In the genomic region with DNA sequence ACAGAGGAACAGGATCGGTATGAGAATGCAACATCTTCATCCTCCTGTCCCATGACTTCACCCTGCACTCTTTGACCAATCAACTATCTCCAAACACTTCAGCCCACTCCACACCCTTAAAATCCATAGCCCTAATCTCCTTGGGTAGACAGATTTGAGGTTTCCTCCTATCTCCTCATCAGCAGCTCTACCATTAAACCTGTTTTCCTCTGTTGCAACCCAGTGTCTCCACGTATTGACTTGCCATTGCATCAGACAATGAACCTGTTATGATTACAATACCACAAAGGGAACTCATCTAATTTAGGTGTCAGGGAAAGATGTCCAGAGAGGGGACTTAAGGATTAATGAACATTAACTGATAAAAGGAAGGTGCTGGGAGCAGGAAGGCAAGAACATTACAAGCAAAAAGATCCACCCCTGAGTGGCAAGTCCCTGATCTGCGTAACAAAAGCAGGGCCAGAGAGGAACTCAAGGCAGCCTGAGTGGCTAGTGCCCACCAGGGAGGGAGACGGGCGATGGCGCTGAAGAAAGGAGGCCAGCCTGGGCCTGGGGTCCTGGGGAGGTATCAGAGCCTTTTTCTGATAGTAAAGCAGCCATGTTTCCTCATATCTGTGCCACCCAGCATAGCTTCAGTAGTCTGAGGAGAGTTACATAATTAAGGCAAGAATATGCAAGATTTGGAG, we compare ENCODE assay signal across 2 cellular contexts.
TF ChIP-seq lines count a peak whose summit lies in the region.

No MANE protein-coding gene starts in this region.

TF ChIP-seq in K562, 482 proteins besides CTCF, POLR2A, EP300 and RAD21 (continued from another document and continues in another):
- TF ChIP-seq, protein P1, sequence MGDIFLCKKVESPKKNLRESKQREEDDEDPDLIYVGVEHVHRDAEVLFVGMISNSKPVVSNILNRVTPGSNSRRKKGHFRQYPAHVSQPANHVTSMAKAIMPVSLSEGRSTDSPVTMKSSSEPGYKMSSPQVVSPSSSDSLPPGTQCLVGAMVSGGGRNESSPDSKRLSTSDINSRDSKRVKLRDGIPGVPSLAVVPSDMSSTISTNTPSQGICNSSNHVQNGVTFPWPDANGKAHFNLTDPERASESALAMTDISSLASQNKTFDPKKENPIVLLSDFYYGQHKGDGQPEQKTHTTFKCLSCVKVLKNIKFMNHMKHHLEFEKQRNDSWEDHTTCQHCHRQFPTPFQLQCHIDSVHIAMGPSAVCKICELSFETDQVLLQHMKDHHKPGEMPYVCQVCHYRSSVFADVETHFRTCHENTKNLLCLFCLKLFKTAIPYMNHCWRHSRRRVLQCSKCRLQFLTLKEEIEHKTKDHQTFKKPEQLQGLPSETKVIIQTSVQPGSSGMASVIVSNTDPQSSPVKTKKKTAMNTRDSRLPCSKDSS (IDR thresholded peaks at IDR 0.05; ENCODE audit: low read depth, partially characterized antibody): no peak
- TF ChIP-seq, protein P2, sequence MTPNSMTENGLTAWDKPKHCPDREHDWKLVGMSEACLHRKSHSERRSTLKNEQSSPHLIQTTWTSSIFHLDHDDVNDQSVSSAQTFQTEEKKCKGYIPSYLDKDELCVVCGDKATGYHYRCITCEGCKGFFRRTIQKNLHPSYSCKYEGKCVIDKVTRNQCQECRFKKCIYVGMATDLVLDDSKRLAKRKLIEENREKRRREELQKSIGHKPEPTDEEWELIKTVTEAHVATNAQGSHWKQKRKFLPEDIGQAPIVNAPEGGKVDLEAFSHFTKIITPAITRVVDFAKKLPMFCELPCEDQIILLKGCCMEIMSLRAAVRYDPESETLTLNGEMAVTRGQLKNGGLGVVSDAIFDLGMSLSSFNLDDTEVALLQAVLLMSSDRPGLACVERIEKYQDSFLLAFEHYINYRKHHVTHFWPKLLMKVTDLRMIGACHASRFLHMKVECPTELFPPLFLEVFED (CRISPR knock-in tag; conservative IDR thresholded peaks at IDR 0.05): no peak
- TF ChIP-seq CEBPG (CRISPR knock-in tag; IDR thresholded peaks at IDR 0.05) (no peak; the same call in 1 of the 2 replicates), CEBPG (tag; conservative IDR thresholded peaks at IDR 0.05 in 1 of 2, IDR thresholded peaks at IDR 0.05 in 1 of 2) (peak; percentile 81 to 93), MEIS2 (IDR thresholded peaks at IDR 0.05; ENCODE audit: partially characterized antibody) (no peak), MYNN (IDR thresholded peaks at IDR 0.05) (no peak), MYNN (CRISPR knock-in tag; IDR thresholded peaks at IDR 0.05) (no peak), CHD2 (IDR thresholded peaks at IDR 0.05; ENCODE audit: low read depth, low read length) (no peak), SOX6 (IDR thresholded peaks at IDR 0.05) (peak; percentile 12; the same call in 1 of the 2 replicates)
- TF ChIP-seq, protein P3, sequence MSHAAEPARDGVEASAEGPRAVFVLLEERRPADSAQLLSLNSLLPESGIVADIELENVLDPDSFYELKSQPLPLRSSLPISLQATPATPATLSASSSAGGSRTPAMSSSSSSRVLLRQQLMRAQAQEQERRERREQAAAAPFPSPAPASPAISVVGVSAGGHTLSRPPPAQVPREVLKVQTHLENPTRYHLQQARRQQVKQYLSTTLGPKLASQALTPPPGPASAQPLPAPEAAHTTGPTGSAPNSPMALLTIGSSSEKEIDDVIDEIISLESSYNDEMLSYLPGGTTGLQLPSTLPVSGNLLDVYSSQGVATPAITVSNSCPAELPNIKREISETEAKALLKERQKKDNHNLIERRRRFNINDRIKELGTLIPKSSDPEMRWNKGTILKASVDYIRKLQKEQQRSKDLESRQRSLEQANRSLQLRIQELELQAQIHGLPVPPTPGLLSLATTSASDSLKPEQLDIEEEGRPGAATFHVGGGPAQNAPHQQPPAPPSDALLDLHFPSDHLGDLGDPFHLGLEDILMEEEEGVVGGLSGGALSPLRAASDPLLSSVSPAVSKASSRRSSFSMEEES (CRISPR knock-in tag; IDR thresholded peaks at IDR 0.05): no peak
- TF ChIP-seq, protein P4, sequence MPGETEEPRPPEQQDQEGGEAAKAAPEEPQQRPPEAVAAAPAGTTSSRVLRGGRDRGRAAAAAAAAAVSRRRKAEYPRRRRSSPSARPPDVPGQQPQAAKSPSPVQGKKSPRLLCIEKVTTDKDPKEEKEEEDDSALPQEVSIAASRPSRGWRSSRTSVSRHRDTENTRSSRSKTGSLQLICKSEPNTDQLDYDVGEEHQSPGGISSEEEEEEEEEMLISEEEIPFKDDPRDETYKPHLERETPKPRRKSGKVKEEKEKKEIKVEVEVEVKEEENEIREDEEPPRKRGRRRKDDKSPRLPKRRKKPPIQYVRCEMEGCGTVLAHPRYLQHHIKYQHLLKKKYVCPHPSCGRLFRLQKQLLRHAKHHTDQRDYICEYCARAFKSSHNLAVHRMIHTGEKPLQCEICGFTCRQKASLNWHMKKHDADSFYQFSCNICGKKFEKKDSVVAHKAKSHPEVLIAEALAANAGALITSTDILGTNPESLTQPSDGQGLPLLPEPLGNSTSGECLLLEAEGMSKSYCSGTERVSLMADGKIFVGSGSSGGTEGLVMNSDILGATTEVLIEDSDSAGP (CRISPR knock-in tag; IDR thresholded peaks at IDR 0.05): no peak
- TF ChIP-seq, protein P5, sequence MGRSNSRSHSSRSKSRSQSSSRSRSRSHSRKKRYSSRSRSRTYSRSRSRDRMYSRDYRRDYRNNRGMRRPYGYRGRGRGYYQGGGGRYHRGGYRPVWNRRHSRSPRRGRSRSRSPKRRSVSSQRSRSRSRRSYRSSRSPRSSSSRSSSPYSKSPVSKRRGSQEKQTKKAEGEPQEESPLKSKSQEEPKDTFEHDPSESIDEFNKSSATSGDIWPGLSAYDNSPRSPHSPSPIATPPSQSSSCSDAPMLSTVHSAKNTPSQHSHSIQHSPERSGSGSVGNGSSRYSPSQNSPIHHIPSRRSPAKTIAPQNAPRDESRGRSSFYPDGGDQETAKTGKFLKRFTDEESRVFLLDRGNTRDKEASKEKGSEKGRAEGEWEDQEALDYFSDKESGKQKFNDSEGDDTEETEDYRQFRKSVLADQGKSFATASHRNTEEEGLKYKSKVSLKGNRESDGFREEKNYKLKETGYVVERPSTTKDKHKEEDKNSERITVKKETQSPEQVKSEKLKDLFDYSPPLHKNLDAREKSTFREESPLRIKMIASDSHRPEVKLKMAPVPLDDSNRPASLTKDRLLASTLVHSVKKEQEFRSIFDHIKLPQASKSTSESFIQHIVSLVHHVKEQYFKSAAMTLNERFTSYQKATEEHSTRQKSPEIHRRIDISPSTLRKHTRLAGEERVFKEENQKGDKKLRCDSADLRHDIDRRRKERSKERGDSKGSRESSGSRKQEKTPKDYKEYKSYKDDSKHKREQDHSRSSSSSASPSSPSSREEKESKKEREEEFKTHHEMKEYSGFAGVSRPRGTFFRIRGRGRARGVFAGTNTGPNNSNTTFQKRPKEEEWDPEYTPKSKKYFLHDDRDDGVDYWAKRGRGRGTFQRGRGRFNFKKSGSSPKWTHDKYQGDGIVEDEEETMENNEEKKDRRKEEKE (IDR thresholded peaks at IDR 0.05; ENCODE audit: borderline replicate concordance in 1 of 2, control insufficient read depth in 1 of 2, low read depth in 2 of 2, low read length in 1 of 2): no peak

TF ChIP-seq in HEK293T, 16 proteins besides CTCF, POLR2A, EP300 and RAD21 (continued from another document):
- TF ChIP-seq HDGF (IDR thresholded peaks at IDR 0.05; ENCODE audit: borderline replicate concordance): no peak
- TF ChIP-seq NFRKB (IDR thresholded peaks at IDR 0.05): no peak
- TF ChIP-seq ARNT (IDR thresholded peaks at IDR 0.05): no peak
- no peak for TF ChIP-seq BHLHE40 (IDR thresholded peaks at IDR 0.05; ENCODE audit: borderline replicate concordance)
- no peak for TF ChIP-seq FOXA1 (IDR thresholded peaks at IDR 0.05)
- TF ChIP-seq, protein P6, sequence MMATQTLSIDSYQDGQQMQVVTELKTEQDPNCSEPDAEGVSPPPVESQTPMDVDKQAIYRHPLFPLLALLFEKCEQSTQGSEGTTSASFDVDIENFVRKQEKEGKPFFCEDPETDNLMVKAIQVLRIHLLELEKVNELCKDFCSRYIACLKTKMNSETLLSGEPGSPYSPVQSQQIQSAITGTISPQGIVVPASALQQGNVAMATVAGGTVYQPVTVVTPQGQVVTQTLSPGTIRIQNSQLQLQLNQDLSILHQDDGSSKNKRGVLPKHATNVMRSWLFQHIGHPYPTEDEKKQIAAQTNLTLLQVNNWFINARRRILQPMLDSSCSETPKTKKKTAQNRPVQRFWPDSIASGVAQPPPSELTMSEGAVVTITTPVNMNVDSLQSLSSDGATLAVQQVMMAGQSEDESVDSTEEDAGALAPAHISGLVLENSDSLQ (IDR thresholded peaks at IDR 0.05): no peak
- no peak for TF ChIP-seq ELF4 (IDR thresholded peaks at IDR 0.05)
